ENCODE assay signal across 2 cellular contexts in the genomic region with DNA sequence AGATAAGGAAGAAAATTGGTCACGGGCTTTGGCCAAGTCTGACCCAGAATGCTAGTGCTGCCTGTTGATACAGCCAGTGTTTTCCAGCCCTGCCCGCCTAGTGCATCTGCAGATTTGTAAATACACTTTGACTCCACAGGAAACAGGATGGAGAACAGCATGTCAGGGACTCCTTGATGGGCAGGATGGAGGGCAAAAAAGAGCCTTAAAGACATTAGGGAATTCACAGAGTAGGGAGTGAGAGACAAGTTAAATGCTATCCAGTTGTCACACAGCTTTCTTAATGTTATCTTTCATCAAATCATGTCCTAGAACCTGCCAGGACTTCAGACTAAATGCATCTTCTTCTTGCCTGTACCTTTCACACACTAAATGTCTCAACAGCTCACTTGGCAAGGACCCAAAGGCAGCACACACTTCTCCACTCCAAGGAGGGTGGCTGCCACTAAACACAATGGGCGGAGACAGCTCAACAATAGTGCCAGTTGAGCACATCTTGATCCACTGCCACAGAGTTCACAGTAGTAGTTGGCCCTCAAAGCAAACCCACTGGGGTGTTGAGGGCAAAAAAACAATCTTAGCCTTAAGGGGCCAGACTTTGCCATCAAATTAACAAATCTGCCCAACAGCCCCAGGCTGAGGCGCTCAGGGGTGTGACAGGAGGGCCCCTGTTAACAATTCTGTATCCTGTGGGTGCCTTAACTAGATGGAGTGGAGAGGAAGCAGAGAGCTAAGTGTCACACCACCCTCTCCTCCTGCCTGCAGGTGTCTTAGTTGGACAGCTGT.
TF ChIP-seq lines count a peak whose summit lies in the region.

No MANE protein-coding gene starts in this region.

TF ChIP-seq in PFSK-1, 5 proteins besides CTCF, POLR2A, EP300 and RAD21 (continued from another document):
- TF ChIP-seq FOXP2 (optimal IDR thresholded peaks at IDR 0.05; ENCODE audit: borderline replicate concordance, extremely low read depth, extremely low read length, insufficient read depth) (peak; percentile 82), POLR2AphosphoS5 (IDR thresholded peaks at IDR 0.05; ENCODE audit: low read depth, low read length) (no peak), SIN3A (IDR thresholded peaks at IDR 0.05; ENCODE audit: borderline replicate concordance, insufficient read depth, low read length) (peak; percentile 59; the same call in 1 of the 2 replicates)
- TF ChIP-seq, protein P1, sequence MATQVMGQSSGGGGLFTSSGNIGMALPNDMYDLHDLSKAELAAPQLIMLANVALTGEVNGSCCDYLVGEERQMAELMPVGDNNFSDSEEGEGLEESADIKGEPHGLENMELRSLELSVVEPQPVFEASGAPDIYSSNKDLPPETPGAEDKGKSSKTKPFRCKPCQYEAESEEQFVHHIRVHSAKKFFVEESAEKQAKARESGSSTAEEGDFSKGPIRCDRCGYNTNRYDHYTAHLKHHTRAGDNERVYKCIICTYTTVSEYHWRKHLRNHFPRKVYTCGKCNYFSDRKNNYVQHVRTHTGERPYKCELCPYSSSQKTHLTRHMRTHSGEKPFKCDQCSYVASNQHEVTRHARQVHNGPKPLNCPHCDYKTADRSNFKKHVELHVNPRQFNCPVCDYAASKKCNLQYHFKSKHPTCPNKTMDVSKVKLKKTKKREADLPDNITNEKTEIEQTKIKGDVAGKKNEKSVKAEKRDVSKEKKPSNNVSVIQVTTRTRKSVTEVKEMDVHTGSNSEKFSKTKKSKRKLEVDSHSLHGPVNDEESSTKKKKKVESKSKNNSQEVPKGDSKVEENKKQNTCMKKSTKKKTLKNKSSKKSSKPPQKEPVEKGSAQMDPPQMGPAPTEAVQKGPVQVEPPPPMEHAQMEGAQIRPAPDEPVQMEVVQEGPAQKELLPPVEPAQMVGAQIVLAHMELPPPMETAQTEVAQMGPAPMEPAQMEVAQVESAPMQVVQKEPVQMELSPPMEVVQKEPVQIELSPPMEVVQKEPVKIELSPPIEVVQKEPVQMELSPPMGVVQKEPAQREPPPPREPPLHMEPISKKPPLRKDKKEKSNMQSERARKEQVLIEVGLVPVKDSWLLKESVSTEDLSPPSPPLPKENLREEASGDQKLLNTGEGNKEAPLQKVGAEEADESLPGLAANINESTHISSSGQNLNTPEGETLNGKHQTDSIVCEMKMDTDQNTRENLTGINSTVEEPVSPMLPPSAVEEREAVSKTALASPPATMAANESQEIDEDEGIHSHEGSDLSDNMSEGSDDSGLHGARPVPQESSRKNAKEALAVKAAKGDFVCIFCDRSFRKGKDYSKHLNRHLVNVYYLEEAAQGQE (IDR thresholded peaks at IDR 0.05; ENCODE audit: insufficient read depth in 1 of 2, low read depth in 2 of 2, low read length in 2 of 2), result 0 out of 4 replicates have a peak, but pooled peaks of 1 of the 2 experiments have one; percentile 9

TF ChIP-seq in endothelial cell of umbilical vein, 7 proteins besides CTCF, POLR2A, EP300 and RAD21 (continued from another document):
- TF ChIP-seq FOS (IDR thresholded peaks at IDR 0.05; ENCODE audit: borderline replicate concordance, insufficient read depth, low read length), result no peak
- TF ChIP-seq POLR2AphosphoS5 (IDR thresholded peaks at IDR 0.05; ENCODE audit: insufficient read depth, low read depth, low read length), result no peak
- TF ChIP-seq, protein P2, sequence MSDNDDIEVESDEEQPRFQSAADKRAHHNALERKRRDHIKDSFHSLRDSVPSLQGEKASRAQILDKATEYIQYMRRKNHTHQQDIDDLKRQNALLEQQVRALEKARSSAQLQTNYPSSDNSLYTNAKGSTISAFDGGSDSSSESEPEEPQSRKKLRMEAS (IDR thresholded peaks at IDR 0.05; ENCODE audit: insufficient read depth, insufficient read length), result no peak
- TF ChIP-seq JUN (IDR thresholded peaks at IDR 0.05; ENCODE audit: borderline replicate concordance, insufficient read depth, insufficient read length, low read depth), result no peak
